In the genomic region with DNA sequence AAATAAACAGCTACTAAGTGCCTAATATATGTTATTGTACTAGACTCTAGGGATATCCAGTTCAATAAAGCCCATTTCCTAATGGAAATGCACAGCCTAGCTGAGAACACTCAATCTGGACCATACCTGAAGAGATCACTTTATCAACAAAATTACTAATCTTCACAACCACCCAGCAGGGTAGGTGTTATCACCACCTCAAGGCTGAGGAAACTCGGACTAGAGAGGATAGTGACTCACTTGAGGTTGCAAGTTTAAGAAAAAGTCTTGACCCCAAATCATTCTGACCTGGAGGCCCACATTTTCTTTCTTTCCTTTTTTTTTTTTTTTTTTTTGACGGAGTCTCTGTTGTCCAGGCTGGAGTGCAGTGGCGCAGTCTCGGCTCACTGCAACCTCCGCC, we compare ENCODE assay signal across 1 cellular context.
A peak's percentile ranks its signal among the peaks of the same experiment; 100 is the strongest.
TF ChIP-seq lines count a peak whose summit lies in the region.

No MANE protein-coding gene starts in this region.

TF ChIP-seq in K562, 482 proteins besides CTCF, POLR2A, EP300 and RAD21 (continued from another document):
- TF ChIP-seq BRCA1 (IDR thresholded peaks at IDR 0.05) (no peak), BRCA1 (CRISPR knock-in tag; IDR thresholded peaks at IDR 0.05) (no peak), CBFA2T2 (conservative IDR thresholded peaks at IDR 0.05) (0 out of 2 replicates have a peak, but pooled peaks have one; percentile 21), ZFP91 (CRISPR knock-in tag; IDR thresholded peaks at IDR 0.05) (no peak), WHSC1 (IDR thresholded peaks at IDR 0.05; ENCODE audit: low read length) (no peak)
